Comparison of ENCODE assay signal across 28 cellular contexts in the genomic region with DNA sequence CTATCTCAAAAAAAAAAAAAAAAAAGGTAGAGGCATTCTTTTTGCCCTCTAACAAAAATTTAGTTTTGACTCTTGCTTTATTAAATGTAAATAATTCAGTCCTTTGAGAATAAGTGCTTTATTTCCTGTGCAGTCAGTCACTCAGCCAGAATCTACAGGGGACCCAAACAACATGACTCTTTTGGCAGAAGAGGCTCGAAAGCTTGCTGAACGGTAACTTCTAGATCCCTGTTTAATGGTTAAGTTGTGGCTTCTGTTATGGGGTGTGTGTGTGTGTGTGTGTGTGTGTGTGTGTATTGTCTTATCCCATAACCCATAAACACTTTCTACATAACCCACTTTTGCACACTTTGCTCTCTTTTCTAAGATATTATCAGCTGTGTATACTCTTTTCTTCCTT. TPM values are rescaled to one million over a fixed set of nuclear protein-coding genes. Genes with fewer than 3 reads are reported as not detected.
"Had no signal": no experiment of that assay in that cellular context is flagged by ENCODE, and none has a peak within 500 bp of the region (broad histone marks: within the 10 kb centered on the region; RNA-seq: fewer than 3 reads in every experiment).

No MANE protein-coding gene starts in this region.

- H3K27me3 ChIP-seq: brain microvascular endothelial cell, ovary, sigmoid colon, stomach, uterus had no signal

- DNase-seq: activated CD4-positive, alpha-beta memory T cell treated with anti-CD3 and anti-CD28 coated beads, Interleukin-2, amount 10 ng/mL, durations not matched to agents 7 days and 5 days; activated CD4-positive, alpha-beta T cell treated with anti-CD3 and anti-CD28 coated beads for 1 hour; activated CD4-positive, alpha-beta T cell treated with anti-CD3 and anti-CD28 coated beads, Interleukin-2, amount 10 ng/mL, durations not matched to agents 7 days and 5 days; activated CD8-positive, alpha-beta memory T cell treated with anti-CD3 and anti-CD28 coated beads, Interleukin-2, amount 50 U/mL, for 48 hours; activated gamma-delta T cell; activated naive CD4-positive, alpha-beta T cell treated with anti-CD3 and anti-CD28 coated beads, Interleukin-2, amount 10 ng/mL, durations not matched to agents 7 days and 5 days; activated naive CD8-positive, alpha-beta T cell treated with anti-CD3 and anti-CD28 coated beads, Interleukin-2, amount 10 ng/mL, durations not matched to agents 7 days and 5 days; activated T-cell treated with anti-CD3 and anti-CD28 coated beads, Interleukin-2, amount 50 U/mL, for 24 hours; amniotic stem cell; brain microvascular endothelial cell; endodermal cell; head of caudate nucleus; hypothalamus; immature natural killer cell; kidney; left colon; midbrain; ovary; sigmoid colon; small intestine; stimulated activated CD4-positive, alpha-beta T cell treated with anti-CD3 and anti-CD28 coated beads, Interleukin-1b, Interleukin-23, amount 100 ng/mL, for 48 hours; stimulated activated naive B cell treated with anti-CD40 and anti-IgM and Interleukin-4, amounts not matched to agents 10 μg/mL and 1 μg/mL and 100 μg/mL, for 72 hours; stomach; T-helper 2 cell; uterus had no signal

- H3K9me3 ChIP-seq: ovary, sigmoid colon, stomach, uterus had no signal

- H3K4me1 ChIP-seq: uterus had no signal

- ATAC-seq: esophagus mucosa; left colon; naive thymus-derived CD4-positive, alpha-beta T cell; stimulated activated naive B cell treated with anti-CD40 and anti-IgM and Interleukin-4, amounts not matched to agents 10 μg/mL and 1 μg/mL and 100 μg/mL, for 72 hours; WTC11 had no signal

- H3K27ac ChIP-seq: brain microvascular endothelial cell, ovary, uterus had no signal

- H3K36me3 ChIP-seq: ovary, uterus had no signal

- H3K4me3 ChIP-seq: ovary, sigmoid colon, stomach, uterus had no signal

RNA-seq across cellular contexts. Expression of a gene that starts 54.9 kb away (rescaled TPM):
- total RNA-seq: activated CD4-positive, alpha-beta memory T cell treated with anti-CD3 and anti-CD28 coated beads, Interleukin-2, amount 10 ng/mL, durations not matched to agents 7 days and 5 days; activated naive CD8-positive, alpha-beta T cell treated with anti-CD3 and anti-CD28 coated beads, Interleukin-2, amount 10 ng/mL, durations not matched to agents 7 days and 5 days had no signal
- polyA plus RNA-seq: immature natural killer cell; naive thymus-derived CD4-positive, alpha-beta T cell had no signal
